In the genomic region with DNA sequence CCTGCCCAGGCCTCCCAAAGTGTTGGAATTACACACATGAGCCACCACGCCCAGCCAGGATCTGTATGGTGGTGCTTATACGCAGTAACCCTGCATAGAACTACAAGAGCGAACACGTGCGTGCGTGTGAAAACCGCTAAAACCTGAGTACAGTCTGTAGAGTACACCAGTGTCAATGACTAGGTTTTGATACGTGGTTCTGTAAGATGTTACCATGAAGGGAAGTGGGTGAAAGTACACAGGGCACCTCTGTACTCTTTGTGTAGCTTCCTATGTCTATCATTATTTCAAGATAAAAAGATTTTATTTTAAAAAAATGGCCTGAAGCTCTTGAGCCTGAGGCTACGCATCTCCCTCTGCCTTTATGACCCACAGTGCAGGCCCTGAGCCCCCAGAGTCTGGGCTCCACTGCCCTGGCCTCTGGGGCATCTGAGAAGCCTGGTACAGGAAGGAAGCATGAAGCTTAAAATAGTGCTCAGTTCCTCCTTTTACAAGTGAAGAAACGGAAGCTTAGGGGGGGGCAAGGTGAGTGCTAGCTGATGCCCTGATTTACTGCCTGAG, we compare ENCODE assay signal across 8 cellular contexts.
DNase-seq lines count a peak whose midpoint lies in the region; ATAC-seq lines count a peak whose summit lies in the region.

No MANE protein-coding gene starts in this region.

- DNase-seq in activated CD4-positive, CD25-positive, alpha-beta regulatory T cell (lab: John Stamatoyannopoulos, UW): no peak
- DNase-seq in SKM-1 (lab: John Stamatoyannopoulos, UW; ENCODE audit: unreplicated experiment) (peak; percentile 74), NCI-H187 (lab: John Stamatoyannopoulos, UW) (no peak), DMS79 treated with DMSO at 0.1 percent for 48 hours (lab: John Stamatoyannopoulos, UW) (no peak), NCI-H524 treated with DMSO at 0.1 percent for 48 hours (lab: John Stamatoyannopoulos, UW) (no peak)
- DNase-seq in stimulated activated CD8-positive, alpha-beta memory T cell treated with anti-CD3 and anti-CD28 coated beads, Interleukin-12 subunit alpha, Interleukin-12 subunit beta, amount 100 ng/mL, for 1 hour (ENCODE audit: low read depth): peak; percentile 28

- peak; percentile 80 to 81 for ATAC-seq in activated CD4-positive, CD25-positive, alpha-beta regulatory T cell treated with anti-CD3 and anti-CD28 coated beads, Interleukin-2, amount 50 U/mL, for 24 hours
- ATAC-seq in HG02943 (IDR thresholded peaks at IDR 0.05; ENCODE audit: low read depth, unreplicated experiment): peak; percentile 95

Comparison
In these comparisons a context has a peak if more than half of its experiments do, and no peak if none do; other contexts are left out.
1. DNase-seq: peak in SKM-1 (single experiment) and stimulated activated CD8-positive, alpha-beta memory T cell treated with anti-CD3 and anti-CD28 coated beads, Interleukin-12 subunit alpha, Interleukin-12 subunit beta, amount 100 ng/mL, for 1 hour (single experiment); none in activated CD4-positive, CD25-positive, alpha-beta regulatory T cell (0 of 4), NCI-H187 (0 of 2), DMS79 treated with DMSO at 0.1 percent for 48 hours (single experiment) and NCI-H524 treated with DMSO at 0.1 percent for 48 hours (single experiment).